In the genomic region with DNA sequence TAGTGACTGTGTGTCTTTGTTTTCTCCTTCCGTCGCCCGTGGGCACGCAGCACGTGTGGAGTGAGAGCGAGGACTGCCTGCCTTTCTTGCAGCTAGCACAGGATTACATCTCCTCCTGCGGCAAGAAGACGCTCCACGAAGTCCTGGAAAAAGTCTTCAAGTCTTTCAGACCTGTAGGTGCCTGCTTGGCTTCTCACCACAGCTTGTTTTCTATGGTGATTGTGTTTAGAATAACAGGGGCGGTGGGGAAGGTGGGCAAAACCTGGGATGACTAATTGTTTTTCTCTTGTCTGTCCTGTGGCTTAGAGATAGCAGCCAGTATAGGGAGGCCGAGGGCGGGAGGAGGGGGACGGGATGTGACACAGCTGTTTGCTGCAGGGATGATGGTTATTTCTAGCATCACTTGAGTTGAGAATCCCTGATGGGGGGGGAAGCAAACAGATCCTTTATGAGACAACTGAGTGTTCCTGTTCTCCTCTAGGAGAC, we compare ENCODE assay signal across 13 cellular contexts. TPM values are rescaled to one million over a fixed set of nuclear protein-coding genes. Genes with fewer than 3 reads are reported as not detected.
DNase-seq lines count a peak whose midpoint lies in the region; ATAC-seq and TF ChIP-seq lines count a peak whose summit lies in the region.
"Had no signal": no experiment of that assay in that cellular context is flagged by ENCODE, and none has a peak within 500 bp of the region (broad histone marks: within the 10 kb centered on the region; RNA-seq: fewer than 3 reads in every experiment).

No MANE protein-coding gene starts in this region.

- H3K27ac ChIP-seq in brain microvascular endothelial cell, result no peak overlapping the region
- no peak overlapping the region for H3K27ac ChIP-seq in stomach
- H3K27ac ChIP-seq: A549 had no signal

- in situ Hi-C loops in brain microvascular endothelial cell (cut with HindIII; ENCODE audit: low pct_ligation_motif_present, low sequenced_read_pairs), result no loop called here

- ATAC-seq in HG03039 (IDR thresholded peaks at IDR 0.05; ENCODE audit: unreplicated experiment), result no peak
- ATAC-seq: A549; activated CD4-positive, alpha-beta T cell treated with anti-CD3 and anti-CD28 coated beads for 36 hours; naive thymus-derived CD8-positive, alpha-beta T cell had no signal

- no peaks in the 10 kb centered on the region for H3K36me3 ChIP-seq in brain microvascular endothelial cell (replicated peaks)
- peaks cover 0 to 12% (median 10%) of the 10 kb centered on the region in 4 donors for H3K36me3 ChIP-seq in stomach

- TF ChIP-seq POLR2A in stomach (IDR thresholded peaks at IDR 0.05), result no peak

- TF ChIP-seq CTCF in brain microvascular endothelial cell (IDR thresholded peaks at IDR 0.05; ENCODE audit: low read depth, low read length, missing control alignments) (no peak), stomach (IDR thresholded peaks at IDR 0.05) (no peak)

- H3K9me3 ChIP-seq in stomach, result no peaks in the 10 kb centered on the region
- H3K9me3 ChIP-seq: A549 had no signal

- peaks cover 29 to 84% (median 58%) of the 10 kb centered on the region in 4 donors for H3K4me1 ChIP-seq in stomach

- peak; percentile 46 for DNase-seq in NCI-H1092 treated with DMSO at 0.1 percent for 48 hours (lab: John Stamatoyannopoulos, UW)
- DNase-seq in NCI-H1092 (lab: John Stamatoyannopoulos, UW), result no peak
- peak; percentile 61 to 80 for DNase-seq in NCI-H187 (lab: John Stamatoyannopoulos, UW)
- DNase-seq in brain microvascular endothelial cell, result peak; percentile 56
- peak; percentile 15 for DNase-seq in midbrain (lab: John Stamatoyannopoulos, UW)
- no peak for DNase-seq in NOMO-1 treated with DMSO at 0.1 percent for 48 hours (lab: John Stamatoyannopoulos, UW; ENCODE audit: unreplicated experiment)
- no peak for DNase-seq in stomach
- DNase-seq: activated CD4-positive, alpha-beta T cell treated with anti-CD3 and anti-CD28 coated beads for 36 hours; DMS79 treated with DMSO at 0.1 percent for 48 hours; naive thymus-derived CD8-positive, alpha-beta T cell; NCI-H1694 treated with DMSO at 0.1 percent for 48 hours had no signal

- no peak for TF ChIP-seq EP300 in stomach (IDR thresholded peaks at IDR 0.05)

- no peak overlapping the region for H3K4me3 ChIP-seq in brain microvascular endothelial cell (ENCODE audit: low read depth, low read length)
- no peak overlapping the region for H3K4me3 ChIP-seq in stomach
- H3K4me3 ChIP-seq: A549 had no signal

- WGBS in stomach, 5 donors, result 76 to 84% (median 81%) methylated on average over 13 of the region's 13 CpGs

- no peaks in the 10 kb centered on the region for H3K27me3 ChIP-seq in brain microvascular endothelial cell (replicated peaks)
- H3K27me3 ChIP-seq in stomach, result no peaks in the 10 kb centered on the region

- intact Hi-C loops in stomach (cut with DNase I; ENCODE audit: low total_unique reads), result no loop called here

RNA-seq across cellular contexts. Expression of a gene that starts 11.4 kb away (rescaled TPM):
- total RNA-seq in stomach, result 10 to 100 TPM in 4 of 5 donors, 1 to 10 TPM in 1; 7.8 to 84.8 (median 38.7) TPM
- 10 to 100 TPM; 19.5 to 52.7 (median 28.6) TPM for polyA plus RNA-seq in stomach

Comparison
In these comparisons a context has a peak if more than half of its experiments do, and no peak if none do; other contexts are left out.
1. DNase-seq: peak in NCI-H1092 treated with DMSO at 0.1 percent for 48 hours (single experiment), NCI-H187 (2 of 2), brain microvascular endothelial cell (single experiment) and midbrain (single experiment); none in NCI-H1092 (single experiment), NOMO-1 treated with DMSO at 0.1 percent for 48 hours (single experiment) and stomach (single experiment).